17 cellular contexts compared by ENCODE assay signal in genomic region chr1:225355863-225356262, GRCh38.
A peak's percentile ranks its signal among the peaks of the same experiment; 100 is the strongest.
DNase-seq lines count a peak whose midpoint lies in the region; ATAC-seq, FAIRE-seq and TF ChIP-seq lines count a peak whose summit lies in the region.
"Had no signal": no experiment of that assay in that cellular context is flagged by ENCODE, and none has a peak within 500 bp of the region (broad histone marks: within the 10 kb centered on the region; RNA-seq: fewer than 3 reads in every experiment).

No MANE protein-coding gene starts in this region.

- no peaks in the 10 kb centered on the region for H4K20me1 ChIP-seq in K562 (replicated peaks; ENCODE audit: control insufficient read depth, insufficient read depth, low read length)
- H4K20me1 ChIP-seq: BLaER1 treated with 17β-estradiol and CSF1 and Interleukin-3, amounts not matched to agents 10 nM and 100 nM had no signal

- DNase-seq in D721Med (ENCODE audit: insufficient read length, low spot score) (no peak), K562 (ENCODE audit: extremely low read depth in 1 of 4, low spot score in 3 of 4) (no peak), NCI-H2029 treated with DMSO at 0.1 percent for 48 hours (lab: John Stamatoyannopoulos, UW) (no peak)
- DNase-seq in activated CD4-positive, alpha-beta T cell treated with anti-CD3 and anti-CD28 coated beads, Interleukin-2, amount 50 U/mL, for 1 hour: no peak
- DNase-seq: CD4-positive, alpha-beta T cell; CD8-positive, alpha-beta memory T cell; DMS53; DMS79 treated with DMSO at 0.1 percent for 48 hours; GF-D8; H9 had no signal

- no peak overlapping the region for H2AFZ ChIP-seq in K562 (ENCODE audit: low read depth, low read length)
- H2AFZ ChIP-seq: GM23338 had no signal

- no peaks in the 10 kb centered on the region; a peak in 1 of 5 replicates for H3K27me3 ChIP-seq in K562 (ENCODE audit: control insufficient read depth in 2 of 2, insufficient read depth in 2 of 2, low read length in 2 of 2)
- H3K27me3 ChIP-seq: BLaER1 treated with 17β-estradiol and CSF1 and Interleukin-3, amounts not matched to agents 10 nM and 100 nM had no signal

- H3K4me3 ChIP-seq in HEK293 (ENCODE audit: low read depth, low read length): no peak overlapping the region
- no peak overlapping the region for H3K4me3 ChIP-seq in K562
- H3K4me3 ChIP-seq: BLaER1 treated with 17β-estradiol and CSF1 and Interleukin-3, amounts not matched to agents 10 nM and 100 nM; GM23338 had no signal

- H3K4me2 ChIP-seq in K562 (ENCODE audit: insufficient read depth, low read length): no peak overlapping the region
- H3K4me2 ChIP-seq: BLaER1 treated with 17β-estradiol and CSF1 and Interleukin-3, amounts not matched to agents 10 nM and 100 nM; GM23338 had no signal

- H3K79me2 ChIP-seq in K562 (ENCODE audit: control insufficient read depth, insufficient read depth, low read length): no peaks in the 10 kb centered on the region

- no peaks in the 10 kb centered on the region for H3K9me3 ChIP-seq in HEK293 (ENCODE audit: control insufficient read depth, insufficient read depth, low read depth, low read length)
- H3K9me3 ChIP-seq in K562 (replicated peaks; ENCODE audit: control insufficient read depth, insufficient read depth, low read depth, low read length): no peaks in the 10 kb centered on the region
- H3K9me3 ChIP-seq: BLaER1 treated with 17β-estradiol and CSF1 and Interleukin-3, amounts not matched to agents 10 nM and 100 nM had no signal

- in situ Hi-C loops in K562 (cut with MboI): no loop called here

- FAIRE-seq in D721Med (lab: Jason Lieb, UNC) (peak; percentile 16), K562 (lab: Jason Lieb, UNC) (peak; percentile 59)
- FAIRE-seq: GM12892, GM19239 had no signal

- TF ChIP-seq CTCF in D721Med (IDR thresholded peaks at IDR 0.05; ENCODE audit: insufficient read depth, missing control alignments) (no peak), HEK293 (tag by site-specific recombination; IDR thresholded peaks at IDR 0.05) (no peak), K562 (IDR thresholded peaks at IDR 0.05 in 2 of 3, conservative IDR thresholded peaks at IDR 0.05 in 1 of 3; ENCODE audit: insufficient read depth in 2 of 3, low read depth in 1 of 3, low read length in 3 of 3) (no peak)

- no peak for TF ChIP-seq EP300 in K562 (IDR thresholded peaks at IDR 0.05; ENCODE audit: low read length)

- no peak overlapping the region for H3K9ac ChIP-seq in K562 (ENCODE audit: insufficient read depth in 1 of 2, low read depth in 2 of 2, low read length in 2 of 2)
- H3K9ac ChIP-seq: BLaER1 treated with 17β-estradiol and CSF1 and Interleukin-3, amounts not matched to agents 10 nM and 100 nM had no signal

- intact Hi-C loops in K562 (cut with micrococcal nuclease): no loop called here

- 0% methylated on average over 1 of the region's 1 CpG for WGBS in K562 (ENCODE audit: insufficient coverage, low coverage, missing lambda C conversion rate)

- POLR2A ChIA-PET in HEK293 (lab: Yijun Ruan, JAX) (interaction anchor here (0.7 kb wide), 1 partner anchor 568 kb away, joined by 3 read pairs; the partner anchor contains the start of gene PYCR2), K562 (lab: Yijun Ruan, JAX) (no interaction called here)

- no peak for TF ChIP-seq RAD21 in K562 (CRISPR knock-in tag; conservative IDR thresholded peaks at IDR 0.05 in 1 of 2, IDR thresholded peaks at IDR 0.05 in 1 of 2)

- H3K9me1 ChIP-seq in K562 (ENCODE audit: control insufficient read depth, insufficient read depth, low read length): no peaks in the 10 kb centered on the region

- no peak for ATAC-seq in K562
- ATAC-seq in GM19397 (IDR thresholded peaks at IDR 0.05; ENCODE audit: unreplicated experiment): no peak
- ATAC-seq: GM23338, HCT116 had no signal

- H3K27ac ChIP-seq in HEK293 (ENCODE audit: extremely low read depth, low read depth, low read length): no peak overlapping the region
- H3K27ac ChIP-seq in K562 (ENCODE audit: extremely low read depth, low read depth, low read length): no peak overlapping the region
- H3K27ac ChIP-seq: BLaER1 treated with 17β-estradiol and CSF1 and Interleukin-3, amounts not matched to agents 10 nM and 100 nM had no signal

- no peak for TF ChIP-seq POLR2A in K562 (conservative IDR thresholded peaks at IDR 0.05)

- CTCF ChIA-PET in HEK293 (lab: Yijun Ruan, JAX) (interaction anchor here (1.8 kb wide), 1 partner anchor 37 kb away, joined by 13 read pairs; no protein-coding TSS in a partner anchor), K562 (lab: Yijun Ruan, JAX; ENCODE audit: low intra/inter-chr PET ratio) (no interaction called here)

- BruUV-seq in K562 (replicated peaks; lab: Mats Ljungman, UMichigan): no TSS peak

- H3K36me3 ChIP-seq in HEK293 (ENCODE audit: control insufficient read depth in 2 of 2, insufficient read depth in 1 of 2, low read length in 2 of 2) (no peaks in the 10 kb centered on the region), K562 (ENCODE audit: control insufficient read depth, insufficient read depth, low read length) (no peaks in the 10 kb centered on the region)
- H3K36me3 ChIP-seq: BLaER1 treated with 17β-estradiol and CSF1 and Interleukin-3, amounts not matched to agents 10 nM and 100 nM had no signal

- H3K4me1 ChIP-seq in HEK293 (ENCODE audit: control insufficient read depth, insufficient read depth, low read length) (no peaks in the 10 kb centered on the region), K562 (replicated peaks in 1 of 2; ENCODE audit: control insufficient read depth in 2 of 2, insufficient read depth in 2 of 2, low read length in 2 of 2) (no peaks in the 10 kb centered on the region)

TF ChIP-seq in HEK293, 187 proteins besides CTCF, POLR2A, EP300 and RAD21 (continues in another document):
- TF ChIP-seq ZNF518A (tag by site-specific recombination; conservative IDR thresholded peaks at IDR 0.05; ENCODE audit: low read depth): no peak

TF ChIP-seq in K562, 482 proteins besides CTCF, POLR2A, EP300 and RAD21:
- no peak for TF ChIP-seq NONO (IDR thresholded peaks at IDR 0.05; ENCODE audit: low read depth in 2 of 2, low read length in 1 of 2)
- no peak for TF ChIP-seq ZNF282 (CRISPR knock-in tag; IDR thresholded peaks at IDR 0.05)
- no peak for TF ChIP-seq ZNF695 (CRISPR knock-in tag; IDR thresholded peaks at IDR 0.05)
- no peak for TF ChIP-seq FUS (optimal IDR thresholded peaks at IDR 0.05; ENCODE audit: low read depth, low read length)
- TF ChIP-seq ZBTB26 (CRISPR knock-in tag; IDR thresholded peaks at IDR 0.05): no peak
- TF ChIP-seq TAF1 (IDR thresholded peaks at IDR 0.05; ENCODE audit: control insufficient read depth, extremely low read depth, insufficient read depth, low read length, severe bottlenecking): no peak
- TF ChIP-seq NFYB (IDR thresholded peaks at IDR 0.05; ENCODE audit: extremely low read depth, insufficient read length): no peak
- no peak for TF ChIP-seq ZNF124 (CRISPR knock-in tag; IDR thresholded peaks at IDR 0.05)
- no peak for TF ChIP-seq CHD2 (IDR thresholded peaks at IDR 0.05; ENCODE audit: low read depth, low read length)
- TF ChIP-seq BCL6 (CRISPR knock-in tag; IDR thresholded peaks at IDR 0.05): no peak
- no peak for TF ChIP-seq ZNF121 (CRISPR knock-in tag; conservative IDR thresholded peaks at IDR 0.05)
- no peak for TF ChIP-seq SMAD3 (CRISPR knock-in tag; conservative IDR thresholded peaks at IDR 0.05)
- TF ChIP-seq NFATC3 (IDR thresholded peaks at IDR 0.05): no peak
- no peak for TF ChIP-seq ZNF79 (CRISPR knock-in tag; IDR thresholded peaks at IDR 0.05; ENCODE audit: low read depth)
